1 cellular context compared by ENCODE assay signal in genomic region chr12:109713187-109713984, GRCh38.
TF ChIP-seq lines count a peak whose summit lies in the region.

Gene FAM222A (plus strand): TSS chr12:109713825. CDS start chr12:109744147, 30,322 bp downstream.

TF ChIP-seq in HepG2, 621 proteins besides CTCF, POLR2A, EP300 and RAD21 (continued from another document and continues in another):
- no peak for TF ChIP-seq ZHX2 (IDR thresholded peaks at IDR 0.05; ENCODE audit: low read depth)
- no peak for TF ChIP-seq ZHX2 (CRISPR knock-in tag; IDR thresholded peaks at IDR 0.05; ENCODE audit: borderline replicate concordance)
- no peak for TF ChIP-seq ISL2 (CRISPR knock-in tag; IDR thresholded peaks at IDR 0.05)
- TF ChIP-seq THYN1 (CRISPR knock-in tag; IDR thresholded peaks at IDR 0.05; ENCODE audit: borderline replicate concordance, low read depth) = no peak
- TF ChIP-seq KDM4B (CRISPR knock-in tag; IDR thresholded peaks at IDR 0.05) = no peak
- 0 out of 2 replicates have a peak, but pooled peaks have one; percentile 28 for TF ChIP-seq ZNF558 (CRISPR knock-in tag; IDR thresholded peaks at IDR 0.05; ENCODE audit: borderline replicate concordance)
- no peak for TF ChIP-seq KDM6A (CRISPR knock-in tag; IDR thresholded peaks at IDR 0.05; ENCODE audit: low read depth)
- no peak for TF ChIP-seq ZFP36L2 (CRISPR knock-in tag; IDR thresholded peaks at IDR 0.05)
- peak; percentile 30 for TF ChIP-seq ZNF687 (CRISPR knock-in tag; IDR thresholded peaks at IDR 0.05)
- TF ChIP-seq SALL2 (CRISPR knock-in tag; IDR thresholded peaks at IDR 0.05) = no peak
- TF ChIP-seq DR1 (CRISPR knock-in tag; IDR thresholded peaks at IDR 0.05) = no peak; the same call in 1 of the 2 replicates
- no peak for TF ChIP-seq ATM (IDR thresholded peaks at IDR 0.05; ENCODE audit: borderline replicate concordance)
- no peak for TF ChIP-seq RERE (CRISPR knock-in tag; IDR thresholded peaks at IDR 0.05; ENCODE audit: low read depth)
- no peak for TF ChIP-seq ZNF816 (CRISPR knock-in tag; IDR thresholded peaks at IDR 0.05; ENCODE audit: borderline replicate concordance)
- no peak for TF ChIP-seq ZNF253 (CRISPR knock-in tag; IDR thresholded peaks at IDR 0.05; ENCODE audit: borderline replicate concordance)
- TF ChIP-seq CSRNP2 (CRISPR knock-in tag; conservative IDR thresholded peaks at IDR 0.05; ENCODE audit: low read depth) = no peak
- TF ChIP-seq ZNF225 (CRISPR knock-in tag; IDR thresholded peaks at IDR 0.05) = no peak
- no peak for TF ChIP-seq ZBTB33 (CRISPR knock-in tag; IDR thresholded peaks at IDR 0.05)
- no peak for TF ChIP-seq REST (IDR thresholded peaks at IDR 0.05; ENCODE audit: borderline replicate concordance in 1 of 2, low read depth in 1 of 2, low read length in 2 of 2)
- TF ChIP-seq MTF1 (CRISPR knock-in tag; IDR thresholded peaks at IDR 0.05) = no peak
- TF ChIP-seq ZNF782 (CRISPR knock-in tag; IDR thresholded peaks at IDR 0.05; ENCODE audit: borderline replicate concordance) = no peak
- peak; percentile 79 for TF ChIP-seq GMEB1 (CRISPR knock-in tag; IDR thresholded peaks at IDR 0.05; ENCODE audit: borderline replicate concordance)
- no peak for TF ChIP-seq SMAD3 (CRISPR knock-in tag; IDR thresholded peaks at IDR 0.05)
- no peak for TF ChIP-seq JDP2 (CRISPR knock-in tag; IDR thresholded peaks at IDR 0.05; ENCODE audit: borderline replicate concordance)
- TF ChIP-seq HOXA5 (CRISPR knock-in tag; IDR thresholded peaks at IDR 0.05) = peak; percentile 57; the same call in 1 of the 2 replicates
- no peak for TF ChIP-seq ZNF850 (CRISPR knock-in tag; conservative IDR thresholded peaks at IDR 0.05)
